ENCODE assay signal across 15 cellular contexts in genomic region chr7:35257251-35258124, GRCh38. TPM values are rescaled to one million over a fixed set of nuclear protein-coding genes. Genes with fewer than 3 reads are reported as not detected.
A peak's percentile ranks its signal among the peaks of the same experiment; 100 is the strongest.
DNase-seq lines count a peak whose midpoint lies in the region; ATAC-seq and TF ChIP-seq lines count a peak whose summit lies in the region.
"Had no signal": no experiment of that assay in that cellular context is flagged by ENCODE, and none has a peak within 500 bp of the region (broad histone marks: within the 10 kb centered on the region; RNA-seq: fewer than 3 reads in every experiment).

No MANE protein-coding gene starts in this region.

- peaks cover 85 to 95% (median 87%) of the 10 kb centered on the region in 5 donors for H3K27me3 ChIP-seq in subcutaneous abdominal adipose tissue (ENCODE audit: control insufficient read depth in 5 of 5, insufficient read depth in 4 of 5, low read length in 5 of 5)
- H3K27me3 ChIP-seq: MG63 had no signal

- peaks cover 0 to 4% (median 0%) of the 10 kb centered on the region in 5 donors for H3K9me3 ChIP-seq in subcutaneous abdominal adipose tissue (ENCODE audit: control insufficient read depth in 5 of 5, low read length in 5 of 5)
- H3K9me3 ChIP-seq: MG63 had no signal

- H3K9ac ChIP-seq in subcutaneous abdominal adipose tissue (ENCODE audit: low read length in 5 of 5): no peak overlapping the region

- DNase-seq in activated T-cell treated with anti-CD3 and anti-CD28 coated beads, Interleukin-2, amount 50 U/mL, for 72 hours: no peak
- DNase-seq in activated T-cell treated with anti-CD3 and anti-CD28 coated beads, Interleukin-2, amount 50 U/mL, for 4 hours: no peak
- DNase-seq in coronary artery (ENCODE audit: low spot score): no peak
- DNase-seq in iPS-NIHi11 (ENCODE audit: low spot score): peak; percentile 36
- DNase-seq in NCI-H774 (lab: John Stamatoyannopoulos, UW): no peak
- DNase-seq: activated T-cell treated with anti-CD3 and anti-CD28 coated beads, Interleukin-2, amount 50 U/mL, for 1 hour; AML-193; brain microvascular endothelial cell; MG63; naive thymus-derived CD8-positive, alpha-beta T cell; NCI-H510A treated with DMSO at 0.1 percent for 48 hours; stimulated activated CD4-positive, alpha-beta T cell treated with anti-CD3 and anti-CD28 coated beads, Interleukin-15, amount 100 ng/mL, for 24 hours had no signal

- H3K9me3 Mint-ChIP-seq in activated T-cell treated with anti-CD3 and anti-CD28 coated beads, Interleukin-2, amount 50 U/mL, for 72 hours: no peaks in the 10 kb centered on the region
- no peaks in the 10 kb centered on the region for H3K9me3 Mint-ChIP-seq in activated T-cell treated with anti-CD3 and anti-CD28 coated beads, Interleukin-2, amount 50 U/mL, for 4 hours

- H3K4me3 ChIP-seq in coronary artery (peak overlapping the region; percentile 56), subcutaneous abdominal adipose tissue (ENCODE audit: low read depth in 1 of 5, low read length in 5 of 5) (peak overlapping the region in 3 of 5 donors; percentile 27 to 47 (median 33))
- H3K4me3 ChIP-seq: MG63 had no signal

- H3K27ac Mint-ChIP-seq in activated T-cell treated with anti-CD3 and anti-CD28 coated beads, Interleukin-2, amount 50 U/mL, for 72 hours: peak overlapping the region; percentile 50

- ATAC-seq in activated T-cell treated with anti-CD3 and anti-CD28 coated beads, Interleukin-2, amount 50 U/mL, for 72 hours (replicated peaks in 1 of 2): no peak
- ATAC-seq in activated T-cell treated with anti-CD3 and anti-CD28 coated beads, Interleukin-2, amount 50 U/mL, for 4 hours: no peak
- ATAC-seq in HG03097 (IDR thresholded peaks at IDR 0.05; ENCODE audit: low FRiP score, unreplicated experiment) (no peak), HG02973 (IDR thresholded peaks at IDR 0.05; ENCODE audit: unreplicated experiment) (no peak)
- ATAC-seq: naive thymus-derived CD8-positive, alpha-beta T cell had no signal

- H3K36me3 Mint-ChIP-seq in activated T-cell treated with anti-CD3 and anti-CD28 coated beads, Interleukin-2, amount 50 U/mL, for 72 hours (ENCODE audit: insufficient read depth in 2 of 2): peaks cover 1 to 3% of the 10 kb centered on the region in 2 donors
- no peaks in the 10 kb centered on the region for H3K36me3 Mint-ChIP-seq in activated T-cell treated with anti-CD3 and anti-CD28 coated beads, Interleukin-2, amount 50 U/mL, for 4 hours (ENCODE audit: insufficient read depth)

- H3K36me3 ChIP-seq in subcutaneous abdominal adipose tissue (ENCODE audit: control insufficient read depth in 5 of 5, insufficient read depth in 5 of 5, low read length in 5 of 5): no peaks in the 10 kb centered on the region
- H3K36me3 ChIP-seq: brain microvascular endothelial cell, MG63 had no signal

- no peak for TF ChIP-seq CTCF in coronary artery (IDR thresholded peaks at IDR 0.05)

- peak overlapping the region; percentile 43 to 60 for H3K4me3 Mint-ChIP-seq in activated T-cell treated with anti-CD3 and anti-CD28 coated beads, Interleukin-2, amount 50 U/mL, for 72 hours
- H3K4me3 Mint-ChIP-seq in activated T-cell treated with anti-CD3 and anti-CD28 coated beads, Interleukin-2, amount 50 U/mL, for 4 hours: no peak overlapping the region

- H3K27me3 Mint-ChIP-seq in activated T-cell treated with anti-CD3 and anti-CD28 coated beads, Interleukin-2, amount 50 U/mL, for 72 hours (ENCODE audit: low read depth): peaks cover 84% of the 10 kb centered on the region
- H3K27me3 Mint-ChIP-seq in activated T-cell treated with anti-CD3 and anti-CD28 coated beads, Interleukin-2, amount 50 U/mL, for 4 hours (ENCODE audit: low read depth): peaks cover 86% of the 10 kb centered on the region

- peaks cover 26% of the 10 kb centered on the region for H3K4me1 Mint-ChIP-seq in activated T-cell treated with anti-CD3 and anti-CD28 coated beads, Interleukin-2, amount 50 U/mL, for 72 hours (ENCODE audit: low read depth)
- H3K4me1 Mint-ChIP-seq in activated T-cell treated with anti-CD3 and anti-CD28 coated beads, Interleukin-2, amount 50 U/mL, for 4 hours (ENCODE audit: low read depth): peaks cover 8% of the 10 kb centered on the region

- H3K27ac ChIP-seq in coronary artery: peak overlapping the region in 1 of 2 donors; percentile 1
- no peak overlapping the region for H3K27ac ChIP-seq in subcutaneous abdominal adipose tissue (ENCODE audit: low read depth, low read length)
- H3K27ac ChIP-seq: brain microvascular endothelial cell had no signal

- peaks cover 0 to 44% (median 37%) of the 10 kb centered on the region in 5 donors for H3K4me1 ChIP-seq in subcutaneous abdominal adipose tissue (ENCODE audit: control insufficient read depth in 5 of 5, insufficient read depth in 5 of 5, low read length in 5 of 5)

RNA-seq across cellular contexts. Expression of gene TBX20, which starts 3.6 kb away (rescaled TPM):
- total RNA-seq in activated T-cell treated with anti-CD3 and anti-CD28 coated beads, Interleukin-2, amount 50 U/mL, for 72 hours: under 1 TPM in 1 of 2 donors, not detected in 1; 0.16 TPM
- total RNA-seq in activated T-cell treated with anti-CD3 and anti-CD28 coated beads, Interleukin-2, amount 50 U/mL, for 4 hours: under 1 TPM in 2 of 3 donors, not detected in 1; 0.14 to 0.28 TPM
- total RNA-seq: naive thymus-derived CD8-positive, alpha-beta T cell had no signal
